Comparison of ENCODE assay signal across 11 cellular contexts in genomic region chr1:2049225-2049516, GRCh38. TPM values are rescaled to one million over a fixed set of nuclear protein-coding genes. Genes with fewer than 3 reads are reported as not detected.
DNase-seq lines count a peak whose midpoint lies in the region; ATAC-seq and TF ChIP-seq lines count a peak whose summit lies in the region.
"Had no signal": no experiment of that assay in that cellular context is flagged by ENCODE, and none has a peak within 500 bp of the region (broad histone marks: within the 10 kb centered on the region; RNA-seq: fewer than 3 reads in every experiment).

No MANE protein-coding gene starts in this region.

- TF ChIP-seq EP300 in Ishikawa (IDR thresholded peaks at IDR 0.05; ENCODE audit: borderline replicate concordance): no peak

- no peak for ATAC-seq in CD4-positive, CD25-positive, alpha-beta regulatory T cell (ENCODE audit: low read depth in 2 of 2)
- ATAC-seq in natural killer cell (no peak), HG03175 (IDR thresholded peaks at IDR 0.05; ENCODE audit: unreplicated experiment) (no peak)
- ATAC-seq: sciatic nerve had no signal

- H3K4me3 Mint-ChIP-seq in CD4-positive, CD25-positive, alpha-beta regulatory T cell: peak overlapping the region; percentile 86 to 92 (median 90)
- H3K4me3 Mint-ChIP-seq in natural killer cell: peak overlapping the region; percentile 89

- TF ChIP-seq CTCF in mammary epithelial cell (conservative IDR thresholded peaks at IDR 0.05 in 1 of 2, IDR thresholded peaks at IDR 0.05 in 1 of 2; ENCODE audit: extremely low read depth in 1 of 2, insufficient read depth in 1 of 2, low read depth in 1 of 2, low read length in 2 of 2) (no peak), natural killer cell (IDR thresholded peaks at IDR 0.05) (no peak)

- H3K27ac Mint-ChIP-seq in CD4-positive, CD25-positive, alpha-beta regulatory T cell: peak overlapping the region; percentile 65 to 72 (median 69)
- peak overlapping the region in 1 of 2 donors; percentile 88 for H3K27ac Mint-ChIP-seq in natural killer cell

- H3K9me3 ChIP-seq in CD4-positive, CD25-positive, alpha-beta regulatory T cell (ENCODE audit: control insufficient read depth in 2 of 2, low read length in 2 of 2): no peaks in the 10 kb centered on the region
- H3K9me3 ChIP-seq in mammary epithelial cell (replicated peaks; ENCODE audit: insufficient read depth, low read length): no peaks in the 10 kb centered on the region

- H3K36me3 Mint-ChIP-seq in CD4-positive, CD25-positive, alpha-beta regulatory T cell: no peaks in the 10 kb centered on the region
- no peaks in the 10 kb centered on the region for H3K36me3 Mint-ChIP-seq in natural killer cell

- H3K4me2 ChIP-seq in mammary epithelial cell (ENCODE audit: insufficient read depth, low read depth, low read length): peak overlapping the region; percentile 97

- H2AFZ ChIP-seq in mammary epithelial cell (ENCODE audit: low read depth, low read length): peak overlapping the region; percentile 97

- DNase-seq in CD4-positive, CD25-positive, alpha-beta regulatory T cell: no peak
- DNase-seq in mammary epithelial cell (no peak), natural killer cell (no peak), DMS153 (lab: John Stamatoyannopoulos, UW) (no peak), SW480 (ENCODE audit: low spot score) (no peak), NCI-H1105 (lab: John Stamatoyannopoulos, UW) (no peak)
- DNase-seq: effector CD4-positive, alpha-beta T cell; EL had no signal

- dilution Hi-C loops in mammary epithelial cell (cut with HindIII; ENCODE audit: low sequenced_read_pairs): loop anchor here (5.0 kb wide), 2 partner anchors 63 to 107 kb away; no protein-coding TSS in a partner anchor

- no peaks in the 10 kb centered on the region for H3K27me3 ChIP-seq in CD4-positive, CD25-positive, alpha-beta regulatory T cell (ENCODE audit: control insufficient read depth, insufficient read depth, low read length)
- no peaks in the 10 kb centered on the region for H3K27me3 ChIP-seq in mammary epithelial cell (ENCODE audit: insufficient read depth, low read length)

- BruUV-seq in mammary epithelial cell (replicated peaks; lab: Mats Ljungman, UMichigan): no TSS peak

- in situ Hi-C loops in mammary epithelial cell (cut with MboI; ENCODE audit: low sequenced_read_pairs in 2 of 2): loop anchor here (5.0 kb wide), 2 partner anchors 87 to 92 kb away; no protein-coding TSS in a partner anchor

- peaks cover 5% of the 10 kb centered on the region for H3K27me3 Mint-ChIP-seq in CD4-positive, CD25-positive, alpha-beta regulatory T cell
- H3K27me3 Mint-ChIP-seq in natural killer cell (ENCODE audit: low read depth in 2 of 2): peaks cover 5 to 21% of the 10 kb centered on the region in 2 donors

- H3K36me3 ChIP-seq in CD4-positive, CD25-positive, alpha-beta regulatory T cell (ENCODE audit: control insufficient read depth, insufficient read depth, low read length): no peaks in the 10 kb centered on the region
- no peaks in the 10 kb centered on the region for H3K36me3 ChIP-seq in mammary epithelial cell (ENCODE audit: insufficient read depth, low read length)

- peaks cover 38% of the 10 kb centered on the region for H3K79me2 ChIP-seq in mammary epithelial cell (ENCODE audit: insufficient read depth, low read length)

- H3K9me3 Mint-ChIP-seq in CD4-positive, CD25-positive, alpha-beta regulatory T cell: no peaks in the 10 kb centered on the region
- no peaks in the 10 kb centered on the region for H3K9me3 Mint-ChIP-seq in natural killer cell

- H3K4me3 ChIP-seq in CD4-positive, CD25-positive, alpha-beta regulatory T cell (ENCODE audit: low read depth, low read length): no peak overlapping the region
- H3K4me3 ChIP-seq in mammary epithelial cell (replicated peaks in 1 of 3; ENCODE audit: insufficient read depth in 1 of 3, low read depth in 2 of 3, low read length in 3 of 3): peak overlapping the region in 1 of 3 experiments; percentile 73

- H4K20me1 ChIP-seq in mammary epithelial cell (ENCODE audit: insufficient read depth, low read length): no peaks in the 10 kb centered on the region

- CTCF ChIA-PET in mammary epithelial cell (lab: Charles Lee; ENCODE audit: low non-redundant PET): no interaction called here

- peaks cover 36% of the 10 kb centered on the region for H3K4me1 ChIP-seq in CD4-positive, CD25-positive, alpha-beta regulatory T cell (ENCODE audit: control insufficient read depth, insufficient read depth, low read length, poor library complexity, severe bottlenecking)
- H3K4me1 ChIP-seq in mammary epithelial cell (ENCODE audit: insufficient read depth, low read length): peaks cover 24% of the 10 kb centered on the region

- intact Hi-C loops in mammary epithelial cell (cut with micrococcal nuclease): loop anchor here (10.0 kb wide), 1 partner anchor 284 kb away; no protein-coding TSS in a partner anchor
- intact Hi-C loops in natural killer cell (cut with micrococcal nuclease): loop anchor here (5.0 kb wide), 1 partner anchor 107 kb away; no protein-coding TSS in a partner anchor

- WGBS in mammary epithelial cell (ENCODE audit: low coverage, missing lambda C conversion rate): 72% methylated on average over 11 of the region's 11 CpGs

- H3K4me1 Mint-ChIP-seq in CD4-positive, CD25-positive, alpha-beta regulatory T cell: peaks cover 0 to 28% (median 14%) of the 10 kb centered on the region in 4 donors
- H3K4me1 Mint-ChIP-seq in natural killer cell: peaks cover 18 to 33% of the 10 kb centered on the region in 2 donors

- TF ChIP-seq RAD21 in Ishikawa (IDR thresholded peaks at IDR 0.05; ENCODE audit: low read depth): no peak

- no peak overlapping the region for H3K9ac ChIP-seq in mammary epithelial cell (ENCODE audit: insufficient read depth, low read length)

- H3K27ac ChIP-seq in CD4-positive, CD25-positive, alpha-beta regulatory T cell (ENCODE audit: insufficient read depth, low read length, poor library complexity, severe bottlenecking): no peak overlapping the region
- no peak overlapping the region for H3K27ac ChIP-seq in mammary epithelial cell (ENCODE audit: insufficient read depth, low read depth, low read length)

TF ChIP-seq in Ishikawa, 13 proteins besides CTCF, POLR2A, EP300 and RAD21:
- no peak for TF ChIP-seq USF1 (IDR thresholded peaks at IDR 0.05)
- TF ChIP-seq TAF1 (IDR thresholded peaks at IDR 0.05; ENCODE audit: low read depth): no peak
- no peak for TF ChIP-seq TCF12 (IDR thresholded peaks at IDR 0.05; ENCODE audit: low read depth)
- no peak for TF ChIP-seq REST (IDR thresholded peaks at IDR 0.05; ENCODE audit: low read depth)
- no peak for TF ChIP-seq TEAD4 (IDR thresholded peaks at IDR 0.05)
- TF ChIP-seq ZBTB7A (IDR thresholded peaks at IDR 0.05; ENCODE audit: low read depth): no peak
- 0 out of 2 replicates have a peak, but pooled peaks have one; percentile 32 for TF ChIP-seq MAX (IDR thresholded peaks at IDR 0.05)
TF ChIP-seq in Ishikawa: peak in this region for 1.

RNA-seq across cellular contexts. Expression of gene PRKCZ, which starts 1.0 kb away (rescaled TPM):
- 42.7 TPM for total RNA-seq in CD4-positive, CD25-positive, alpha-beta regulatory T cell
- polyA plus RNA-seq in CD4-positive, CD25-positive, alpha-beta regulatory T cell: 10 to 100 TPM; 11.0 to 13.9 (median 12.5) TPM
- 10 to 100 TPM; 27.0 to 42.2 TPM for total RNA-seq in mammary epithelial cell
- polyA plus RNA-seq in mammary epithelial cell: 34.4 TPM
- 118 TPM for polyA minus RNA-seq in mammary epithelial cell
- total RNA-seq in natural killer cell: 10 to 100 TPM; 25.1 to 37.1 (median 30.5) TPM

RNA-seq across cellular contexts. Expression of gene GABRD, which starts 30.0 kb away (rescaled TPM):
- total RNA-seq in CD4-positive, CD25-positive, alpha-beta regulatory T cell: 0.22 TPM
- polyA plus RNA-seq in CD4-positive, CD25-positive, alpha-beta regulatory T cell: not detected
- not detected for total RNA-seq in mammary epithelial cell
- not detected for polyA plus RNA-seq in mammary epithelial cell
- polyA minus RNA-seq in mammary epithelial cell: not detected
- under 1 TPM in 2 of 3 donors, not detected in 1; 0.19 to 0.33 TPM for total RNA-seq in natural killer cell
- total RNA-seq: sciatic nerve had no signal

RNA-seq across cellular contexts. Expression of gene CFAP74, which starts 45.6 kb away (rescaled TPM):
- not detected for total RNA-seq in CD4-positive, CD25-positive, alpha-beta regulatory T cell
- not detected for polyA plus RNA-seq in CD4-positive, CD25-positive, alpha-beta regulatory T cell
- total RNA-seq in mammary epithelial cell (under 1 TPM in 1 of 2 donors, not detected in 1; 0.07 TPM), natural killer cell (not detected)
- not detected for polyA plus RNA-seq in mammary epithelial cell
- not detected for polyA minus RNA-seq in mammary epithelial cell
